8 cellular contexts compared by ENCODE assay signal in genomic region chr3:23761440-23761896, GRCh38. TPM values are rescaled to one million over a fixed set of nuclear protein-coding genes. Genes with fewer than 3 reads are reported as not detected.
DNase-seq lines count a peak whose midpoint lies in the region; ATAC-seq and TF ChIP-seq lines count a peak whose summit lies in the region.

No MANE protein-coding gene starts in this region.

- WGBS in right cardiac atrium: 78% methylated on average over 2 of the region's 2 CpGs

- POLR2A ChIA-PET in BJ (lab: Charles Lee): no interaction called here
- POLR2A ChIA-PET in Panc1 (lab: Charles Lee): interaction anchor here (0.6 kb wide), 1 partner anchor 232 kb away, joined by 3 read pairs; no protein-coding TSS in a partner anchor

- BruUV-seq in Panc1 (replicated peaks; lab: Mats Ljungman, UMichigan): no TSS peak

- H3K4me1 ChIP-seq in Panc1 (ENCODE audit: control insufficient read depth, insufficient read depth, low read length) (no peaks in the 10 kb centered on the region), right cardiac atrium (ENCODE audit: control insufficient read depth, insufficient read depth, low read length) (peaks cover 3% of the 10 kb centered on the region)

- ATAC-seq in GM19043 (IDR thresholded peaks at IDR 0.05; ENCODE audit: low read depth, unreplicated experiment) (peak; percentile 9), HG03135 (IDR thresholded peaks at IDR 0.05; ENCODE audit: unreplicated experiment) (peak; percentile 29), Panc1 (0 out of 2 replicates have a peak, but pooled peaks have one; percentile 48), right cardiac atrium (peak; percentile 51 to 59), GM18858 (IDR thresholded peaks at IDR 0.05; ENCODE audit: unreplicated experiment) (no peak)

- peak; percentile 30 for TF ChIP-seq CTCF in BJ (IDR thresholded peaks at IDR 0.05; ENCODE audit: insufficient read depth, low read depth, low read length)
- TF ChIP-seq CTCF in Panc1 (IDR thresholded peaks at IDR 0.05): peak; percentile 44

- no peaks in the 10 kb centered on the region for H3K27me3 ChIP-seq in BJ (ENCODE audit: control insufficient read depth, insufficient read depth, low read length)
- H3K27me3 ChIP-seq in Panc1 (ENCODE audit: control insufficient read depth, insufficient read depth, low read length): no peaks in the 10 kb centered on the region
- no peaks in the 10 kb centered on the region for H3K27me3 ChIP-seq in right cardiac atrium (ENCODE audit: control insufficient read depth, insufficient read depth)

- H3K36me3 ChIP-seq in BJ (ENCODE audit: control insufficient read depth, insufficient read depth, low read length): no peaks in the 10 kb centered on the region
- no peaks in the 10 kb centered on the region for H3K36me3 ChIP-seq in Panc1 (ENCODE audit: control insufficient read depth, insufficient read depth, low read length)

- no peak overlapping the region for H3K4me3 ChIP-seq in BJ (ENCODE audit: low read depth, low read length)
- H3K4me3 ChIP-seq in Panc1 (ENCODE audit: low read depth in 2 of 2, low read length in 2 of 2): no peak overlapping the region
- no peak overlapping the region for H3K4me3 ChIP-seq in right cardiac atrium (ENCODE audit: low read length)

- H3K27ac ChIP-seq in Panc1 (ENCODE audit: low read length): peak overlapping the region; percentile 4; the same call in 1 of the 2 replicates
- no peak overlapping the region for H3K27ac ChIP-seq in right cardiac atrium (ENCODE audit: low read length)

- H3K9me3 ChIP-seq in Panc1 (ENCODE audit: control insufficient read depth, insufficient read depth, low read depth, low read length) (no peaks in the 10 kb centered on the region), right cardiac atrium (ENCODE audit: control insufficient read depth, low read length) (no peaks in the 10 kb centered on the region)

- intact Hi-C loops in Panc1 (cut with micrococcal nuclease; ENCODE audit: unreplicated experiment): no loop called here
- intact Hi-C loops in right cardiac atrium (cut with DNase I): no loop called here

- CTCF ChIA-PET in BJ (lab: Yijun Ruan, JAX) (interaction anchor here (0.8 to 1.4 kb wide), 2 partner anchors 11 to 12 kb away, joined by 3 to 4 read pairs; no protein-coding TSS in a partner anchor), Panc1 (lab: Charles Lee) (interaction anchor here (0.7 kb wide), 1 partner anchor 201 kb away, joined by 3 read pairs; no protein-coding TSS in a partner anchor)

- in situ Hi-C loops in Panc1 (cut with HindIII; ENCODE audit: low pct_unique_long_range_greater_than_20kb, low sequenced_read_pairs): no loop called here

- DNase-seq in BJ (ENCODE audit: low read depth) (no peak), Panc1 (ENCODE audit: low read depth, low spot score) (no peak), right cardiac atrium (no peak), DMS79 (lab: John Stamatoyannopoulos, UW) (no peak)
- no peak for DNase-seq in activated CD4-positive, CD25-positive, alpha-beta regulatory T cell treated with anti-CD3 and anti-CD28 coated beads, Interleukin-2, amount 50 U/mL, for 72 hours

RNA-seq across cellular contexts. Expression of gene UBE2E1, which starts 44.3 kb away (rescaled TPM):
- polyA plus RNA-seq in BJ (2011; rRNA removed) (70.0 and 135 TPM in 2 replicates), right cardiac atrium (51.8 TPM)
- 26.8 and 40.1 TPM in 2 replicates for polyA minus RNA-seq in BJ (2011; rRNA and poly(A)+ RNA removed)
- total RNA-seq in Panc1 (2021; ENCODE audit: unreplicated experiment) (127 TPM), right cardiac atrium (10 to 100 TPM; 47.9 to 64.4 (median 53.0) TPM)
- polyA plus RNA-seq in Panc1 (2012; ENCODE audit: insufficient read length): 103 TPM
